ENCODE assay signal across 8 cellular contexts in the genomic region with DNA sequence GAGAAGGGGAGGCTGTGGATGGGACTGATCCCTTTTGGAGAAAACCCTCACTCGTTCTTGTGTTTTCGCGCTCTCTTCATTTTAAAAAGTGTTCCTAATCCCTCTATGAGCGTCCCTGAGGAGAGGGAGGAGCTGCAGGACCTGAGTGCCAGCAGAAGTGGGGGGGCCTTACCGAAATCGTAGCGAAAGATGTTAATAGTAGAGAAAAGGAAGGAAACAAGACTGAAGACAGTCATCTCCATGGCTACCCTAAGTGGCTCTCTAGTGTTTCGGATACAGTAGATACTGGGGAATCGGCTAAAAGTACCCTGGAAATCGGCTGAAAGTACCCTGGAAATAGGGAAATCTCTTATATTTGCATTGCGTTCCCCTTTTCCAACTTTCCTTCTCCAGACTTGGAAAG. TPM values are rescaled to one million over a fixed set of nuclear protein-coding genes. Genes with fewer than 3 reads are reported as not detected.
DNase-seq lines count a peak whose midpoint lies in the region; ATAC-seq and TF ChIP-seq lines count a peak whose summit lies in the region.

No MANE protein-coding gene starts in this region.

- TF ChIP-seq POLR2A in transverse colon (IDR thresholded peaks at IDR 0.05): no peak

- H3K27me3 Mint-ChIP-seq in activated CD4-positive, alpha-beta T cell treated with anti-CD3 and anti-CD28 coated beads, Interleukin-2, amount 10 ng/mL, durations not matched to agents 7 days and 5 days: no peaks in the 10 kb centered on the region
- no peaks in the 10 kb centered on the region for H3K27me3 Mint-ChIP-seq in activated naive CD8-positive, alpha-beta T cell

- no peaks in the 10 kb centered on the region for H3K27me3 ChIP-seq in left lung
- no peaks in the 10 kb centered on the region for H3K27me3 ChIP-seq in transverse colon

- H3K9me3 Mint-ChIP-seq in activated CD4-positive, alpha-beta T cell treated with anti-CD3 and anti-CD28 coated beads, Interleukin-2, amount 10 ng/mL, durations not matched to agents 7 days and 5 days: no peaks in the 10 kb centered on the region
- no peaks in the 10 kb centered on the region for H3K9me3 Mint-ChIP-seq in activated naive CD8-positive, alpha-beta T cell (ENCODE audit: low read depth)

- DNase-seq in activated CD4-positive, alpha-beta T cell treated with anti-CD3 and anti-CD28 coated beads, Interleukin-2, amount 10 ng/mL, durations not matched to agents 7 days and 5 days: no peak
- DNase-seq in activated CD4-positive, alpha-beta T cell treated with anti-CD3 and anti-CD28 coated beads for 4 hours: no peak
- DNase-seq in left lung: no peak
- DNase-seq in transverse colon: no peak
- DNase-seq in stimulated activated CD4-positive, alpha-beta T cell treated with anti-CD3 and anti-CD28 coated beads, Interleukin-4, amount 100 ng/mL, for 4 hours: no peak
- DNase-seq in islet precursor cell: no peak

- peak overlapping the region; percentile 93 for H3K27ac Mint-ChIP-seq in activated CD4-positive, alpha-beta T cell treated with anti-CD3 and anti-CD28 coated beads, Interleukin-2, amount 10 ng/mL, durations not matched to agents 7 days and 5 days
- H3K27ac Mint-ChIP-seq in activated naive CD8-positive, alpha-beta T cell: peak overlapping the region; percentile 96

- H3K36me3 ChIP-seq in left lung (no peaks in the 10 kb centered on the region), transverse colon (no peaks in the 10 kb centered on the region)

- CTCF ChIA-PET in activated CD4-positive, alpha-beta T cell treated with anti-CD3 and anti-CD28 coated beads, Interleukin-2, amount 10 ng/mL, durations not matched to agents 7 days and 5 days (lab: Charles Lee): no interaction called here

- TF ChIP-seq EP300 in transverse colon (IDR thresholded peaks at IDR 0.05; ENCODE audit: low read depth): no peak

- POLR2A ChIA-PET in activated CD4-positive, alpha-beta T cell treated with anti-CD3 and anti-CD28 coated beads, Interleukin-2, amount 10 ng/mL, durations not matched to agents 7 days and 5 days (lab: Charles Lee): no interaction called here

- in situ Hi-C loops in transverse colon (cut with MboI; ENCODE audit: low pct_ligation_motif_present in 1 of 4, low pct_unique_long_range_greater_than_20kb in 1 of 4, low sequenced_read_pairs in 3 of 4): no loop called here

- H3K27ac ChIP-seq in left lung (peak overlapping the region; percentile 90 to 96), transverse colon (peak overlapping the region; percentile 85 to 96 (median 92))

- H3K36me3 Mint-ChIP-seq in activated CD4-positive, alpha-beta T cell treated with anti-CD3 and anti-CD28 coated beads, Interleukin-2, amount 10 ng/mL, durations not matched to agents 7 days and 5 days (ENCODE audit: low read depth): no peaks in the 10 kb centered on the region
- no peaks in the 10 kb centered on the region for H3K36me3 Mint-ChIP-seq in activated naive CD8-positive, alpha-beta T cell

- WGBS in transverse colon (ENCODE audit: low coverage in 1 of 2), 2 donors: 46 to 74% methylated on average over 5 to 11 of the region's 11 CpGs

- peak; percentile 18 for ATAC-seq in HG03196 (IDR thresholded peaks at IDR 0.05; ENCODE audit: unreplicated experiment)
- ATAC-seq in left lung: peak; percentile 3

- H3K4me1 ChIP-seq in left lung (peaks cover 5 to 35% of the 10 kb centered on the region in 2 donors), transverse colon (peaks cover 0 to 23% (median 7%) of the 10 kb centered on the region in 4 donors)

- H3K4me1 Mint-ChIP-seq in activated CD4-positive, alpha-beta T cell treated with anti-CD3 and anti-CD28 coated beads, Interleukin-2, amount 10 ng/mL, durations not matched to agents 7 days and 5 days: peaks cover 47% of the 10 kb centered on the region
- peaks cover 47% of the 10 kb centered on the region for H3K4me1 Mint-ChIP-seq in activated naive CD8-positive, alpha-beta T cell (ENCODE audit: low read depth)

- H3K4me3 Mint-ChIP-seq in activated CD4-positive, alpha-beta T cell treated with anti-CD3 and anti-CD28 coated beads, Interleukin-2, amount 10 ng/mL, durations not matched to agents 7 days and 5 days: peak overlapping the region; percentile 94
- peak overlapping the region; percentile 99 for H3K4me3 Mint-ChIP-seq in activated naive CD8-positive, alpha-beta T cell

- H3K9me3 ChIP-seq in left lung (no peaks in the 10 kb centered on the region), transverse colon (no peaks in the 10 kb centered on the region)

- H3K4me3 ChIP-seq in left lung (peak overlapping the region in 1 of 2 donors; percentile 73), transverse colon (peak overlapping the region in 3 of 4 donors; percentile 78 to 86 (median 79))

- TF ChIP-seq CTCF in left lung (IDR thresholded peaks at IDR 0.05): no peak
- no peak for TF ChIP-seq CTCF in transverse colon (IDR thresholded peaks at IDR 0.05)

- intact Hi-C loops in left lung (cut with DNase I) (no loop called here), transverse colon (cut with DNase I; ENCODE audit: low total_unique reads) (no loop called here)

RNA-seq across cellular contexts. Expression of a gene that starts 0.3 kb away (rescaled TPM):
- total RNA-seq in activated CD4-positive, alpha-beta T cell treated with anti-CD3 and anti-CD28 coated beads, Interleukin-2, amount 10 ng/mL, durations not matched to agents 7 days and 5 days: 1 to 10 TPM; 8.8 to 8.9 TPM
- total RNA-seq in left lung (10 to 100 TPM; 11.1 to 13.6 TPM), transverse colon (1 to 10 TPM; 2.2 to 9.8 (median 6.5) TPM)

RNA-seq across cellular contexts. Expression of a gene that starts 15.9 kb away (rescaled TPM):
- total RNA-seq in activated CD4-positive, alpha-beta T cell treated with anti-CD3 and anti-CD28 coated beads, Interleukin-2, amount 10 ng/mL, durations not matched to agents 7 days and 5 days: under 1 TPM; 0.52 to 0.64 TPM
- 1 to 10 TPM; 3.4 TPM for total RNA-seq in left lung
- 1 to 10 TPM in 2 of 4 donors, under 1 TPM in 1, not detected in 1; 0.80 to 1.2 (median 1.1) TPM for total RNA-seq in transverse colon
